In the genomic region with DNA sequence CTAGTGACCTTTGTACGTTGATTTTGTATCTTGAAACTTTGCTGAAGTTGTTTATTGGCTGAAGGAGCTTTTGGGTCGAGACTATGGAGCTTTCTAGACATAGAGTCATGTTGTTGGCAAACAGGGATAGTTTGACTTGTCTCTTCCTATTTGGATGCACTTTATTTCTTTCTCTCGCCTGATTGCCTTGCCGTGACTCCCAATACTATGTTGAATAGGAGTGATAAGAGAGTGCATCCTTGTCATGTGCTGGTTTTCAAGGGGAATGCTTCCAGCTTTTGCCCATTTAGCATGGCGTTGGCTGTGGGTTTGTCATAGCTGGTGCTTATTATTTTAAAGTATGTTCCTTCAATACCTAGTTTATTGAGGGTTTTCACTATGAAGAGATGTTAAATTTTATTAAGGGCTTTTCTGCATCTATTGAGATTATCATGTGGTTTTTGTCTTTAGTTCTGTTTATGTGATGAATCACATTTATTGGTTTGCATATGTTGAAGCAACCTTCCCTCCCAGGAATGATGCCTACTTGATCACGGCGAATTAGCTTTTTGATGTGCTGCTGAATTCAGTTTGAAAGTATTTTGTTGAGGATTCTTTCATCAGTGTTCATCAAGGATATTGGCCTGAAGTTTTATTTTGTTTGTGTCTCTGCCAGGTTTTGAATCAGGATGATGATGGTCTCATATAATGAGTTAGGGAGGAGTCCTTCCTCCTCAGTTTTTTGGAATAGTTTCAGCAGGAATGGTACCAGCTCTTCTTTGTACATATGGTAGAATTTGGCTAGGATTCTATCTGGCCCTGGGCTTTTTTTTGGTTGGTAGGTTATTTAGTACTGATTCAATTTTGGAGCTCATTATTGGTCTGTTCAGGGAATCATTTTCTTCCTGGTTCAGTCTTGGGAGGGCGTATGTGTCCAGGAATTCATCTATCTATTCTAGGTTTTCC, we compare ENCODE assay signal across 19 cellular contexts.
DNase-seq lines count a peak whose midpoint lies in the region; ATAC-seq and TF ChIP-seq lines count a peak whose summit lies in the region.
"Had no signal": no experiment of that assay in that cellular context is flagged by ENCODE, and none has a peak within 500 bp of the region (broad histone marks: within the 10 kb centered on the region; RNA-seq: fewer than 3 reads in every experiment).

No MANE protein-coding gene starts in this region.

- no peak for TF ChIP-seq CTCF in epithelial cell of esophagus (IDR thresholded peaks at IDR 0.05; ENCODE audit: insufficient read depth, low read depth, low read length, missing control alignments)
- TF ChIP-seq CTCF in prostate gland (IDR thresholded peaks at IDR 0.05): no peak

- no peaks in the 10 kb centered on the region for H3K9me3 ChIP-seq in prostate gland
- H3K9me3 ChIP-seq: gastrocnemius medialis, mucosa of descending colon, pancreas, upper lobe of left lung had no signal

- intact Hi-C loops in prostate gland (cut with DNase I): no loop called here

- no peak for TF ChIP-seq POLR2A in prostate gland (IDR thresholded peaks at IDR 0.05)

- 61% methylated on average over 8 of the region's 8 CpGs for WGBS in prostate gland

- H3K27ac ChIP-seq in prostate gland: no peak overlapping the region
- H3K27ac ChIP-seq: gastrocnemius medialis, upper lobe of left lung had no signal

- H3K4me1 ChIP-seq in prostate gland (replicated peaks): no peaks in the 10 kb centered on the region
- H3K4me1 ChIP-seq: gastrocnemius medialis, upper lobe of left lung had no signal

- ATAC-seq in GM21528 (IDR thresholded peaks at IDR 0.05; ENCODE audit: low FRiP score, unreplicated experiment): no peak
- ATAC-seq: gastrocnemius medialis, K562, mucosa of descending colon, pancreas had no signal

- H3K27me3 ChIP-seq in prostate gland (replicated peaks; ENCODE audit: insufficient read depth): no peaks in the 10 kb centered on the region
- H3K27me3 ChIP-seq: gastrocnemius medialis, pancreas, upper lobe of left lung had no signal

- no peaks in the 10 kb centered on the region for H3K36me3 ChIP-seq in prostate gland
- H3K36me3 ChIP-seq: gastrocnemius medialis, pancreas, upper lobe of left lung had no signal

- DNase-seq in EH (ENCODE audit: low read depth) (peak; percentile 87), NCI-H446 (lab: John Stamatoyannopoulos, UW) (peak; percentile 52 to 76), epithelial cell of esophagus (ENCODE audit: low read depth) (peak; percentile 85), non-pigmented ciliary epithelial cell (ENCODE audit: low read depth) (peak; percentile 61), RKO (ENCODE audit: low spot score) (no peak), germinal center (ENCODE audit: low spot score) (no peak), prostate gland (ENCODE audit: low spot score) (no peak)
- DNase-seq: activated naive CD8-positive, alpha-beta T cell treated with anti-CD3 and anti-CD28 coated beads for 36 hours; gastrocnemius medialis; GF-D8; mucosa of descending colon; NCI-H1436; NCI-H524; pancreas; RPMI8226; T-helper 2 cell; upper lobe of left lung had no signal

- H3K4me3 ChIP-seq in epithelial cell of esophagus (ENCODE audit: low read length) (no peak overlapping the region), prostate gland (no peak overlapping the region)
- H3K4me3 ChIP-seq: gastrocnemius medialis, K562, mucosa of descending colon, pancreas, upper lobe of left lung had no signal

Comparison
In these comparisons a context has a peak if more than half of its experiments do, and no peak if none do; other contexts are left out.
1. DNase-seq: peak in EH (single experiment), NCI-H446 (2 of 2), epithelial cell of esophagus (single experiment) and non-pigmented ciliary epithelial cell (single experiment); none in RKO (single experiment), germinal center (single experiment) and prostate gland (single experiment).